Comparison of ENCODE assay signal across 25 cellular contexts in the genomic region with DNA sequence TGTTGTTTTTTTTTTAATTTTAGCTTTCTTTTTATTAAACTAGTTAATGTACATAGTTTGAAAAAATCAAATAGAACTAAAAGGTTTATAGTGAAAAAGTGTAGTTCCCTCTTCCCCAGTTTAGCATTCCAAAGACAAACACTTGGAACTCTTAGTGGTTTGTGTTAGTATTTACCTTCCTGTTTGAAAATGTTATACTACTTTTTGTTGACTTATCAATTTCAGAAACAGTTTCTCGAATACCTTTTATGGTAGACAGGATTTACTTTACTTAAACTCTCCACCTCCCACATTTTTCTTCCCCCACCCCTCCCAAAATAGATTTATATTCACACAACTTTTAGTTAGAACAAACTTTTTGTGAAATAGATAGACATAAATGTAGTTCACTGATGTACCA. TPM values are rescaled to one million over a fixed set of nuclear protein-coding genes. Genes with fewer than 3 reads are reported as not detected.
DNase-seq lines count a peak whose midpoint lies in the region; ATAC-seq, FAIRE-seq and TF ChIP-seq lines count a peak whose summit lies in the region.
"Had no signal": no experiment of that assay in that cellular context is flagged by ENCODE, and none has a peak within 500 bp of the region (broad histone marks: within the 10 kb centered on the region; RNA-seq: fewer than 3 reads in every experiment).

No MANE protein-coding gene starts in this region.

- H3K9me3 ChIP-seq in K562 (replicated peaks; ENCODE audit: control insufficient read depth, insufficient read depth, low read depth, low read length): no peaks in the 10 kb centered on the region
- H3K9me3 ChIP-seq: SJCRH30 had no signal

- intact Hi-C loops in K562 (cut with micrococcal nuclease): no loop called here

- no peak for DNase-seq in activated CD8-positive, alpha-beta memory T cell treated with anti-CD3 and anti-CD28 coated beads, Interleukin-2, amount 10 ng/mL, durations not matched to agents 7 days and 5 days
- DNase-seq in activated CD8-positive, alpha-beta memory T cell treated with anti-CD3 and anti-CD28 coated beads, Interleukin-2, amount 50 U/mL, for 4 hours: no peak
- DNase-seq in K562 (ENCODE audit: extremely low read depth in 1 of 4, low spot score in 3 of 4): no peak
- no peak for DNase-seq in type B pancreatic cell (ENCODE audit: extremely low spot score, unreplicated experiment)
- no peak for DNase-seq in NAMALWA (ENCODE audit: low spot score)
- no peak for DNase-seq in NCI-H2107 treated with DMSO at 0.1 percent for 48 hours (lab: John Stamatoyannopoulos, UW; ENCODE audit: unreplicated experiment)
- DNase-seq in activated gamma-delta T cell treated with Interleukin-2 at 50 U/mL for 16 hours: no peak
- DNase-seq: DMS53, Kasumi-1, NCI-H1105, NCI-H1436 treated with DMSO at 0.1 percent for 48 hours, NCI-H1930, NCI-H2107, NCI-H446 treated with DMSO at 0.1 percent for 48 hours, NCI-H526 treated with DMSO at 0.1 percent for 48 hours, PC-9, SJCRH30 had no signal

- H3K9me1 ChIP-seq in K562 (ENCODE audit: control insufficient read depth, insufficient read depth, low read length): no peaks in the 10 kb centered on the region

- no peaks in the 10 kb centered on the region for H3K27me3 ChIP-seq in K562 (ENCODE audit: control insufficient read depth in 2 of 2, insufficient read depth in 2 of 2, low read length in 2 of 2)
- H3K27me3 ChIP-seq: SJCRH30 had no signal

- H3K4me2 ChIP-seq in K562 (ENCODE audit: insufficient read depth, low read length): no peak overlapping the region
- H3K4me2 ChIP-seq: PC-9 had no signal

- CTCF ChIA-PET in activated CD8-positive, alpha-beta memory T cell treated with anti-CD3 and anti-CD28 coated beads, Interleukin-2, amount 10 ng/mL, durations not matched to agents 7 days and 5 days (lab: Charles Lee): interaction anchor here (1.5 kb wide), 1 partner anchor 16 kb away, joined by 5 read pairs; no protein-coding TSS in a partner anchor
- CTCF ChIA-PET in K562 (lab: Yijun Ruan, JAX; ENCODE audit: low intra/inter-chr PET ratio): no interaction called here

- ATAC-seq in activated CD8-positive, alpha-beta memory T cell treated with anti-CD3 and anti-CD28 coated beads, Interleukin-2, amount 10 ng/mL, durations not matched to agents 7 days and 5 days: no peak
- ATAC-seq in GM21381 (IDR thresholded peaks at IDR 0.05; ENCODE audit: unreplicated experiment): peak; percentile 17
- no peak for ATAC-seq in K562
- ATAC-seq: HCT116, Right ventricle myocardium inferior had no signal

- no peak for TF ChIP-seq POLR2A in K562 (conservative IDR thresholded peaks at IDR 0.05)

- TF ChIP-seq EP300 in K562 (IDR thresholded peaks at IDR 0.05; ENCODE audit: low read length): no peak

- in situ Hi-C loops in K562 (cut with MboI): no loop called here

- no peak overlapping the region for H3K27ac ChIP-seq in K562 (ENCODE audit: extremely low read depth, low read depth, low read length)
- H3K27ac ChIP-seq: 22Rv1, HL-60, SJCRH30 had no signal

- 76% methylated on average over 1 of the region's 1 CpG for WGBS in K562 (ENCODE audit: insufficient coverage, low coverage, missing lambda C conversion rate)

- peaks cover 20% of the 10 kb centered on the region for H3K4me1 Mint-ChIP-seq in activated CD8-positive, alpha-beta memory T cell treated with anti-CD3 and anti-CD28 coated beads, Interleukin-2, amount 10 ng/mL, durations not matched to agents 7 days and 5 days
- no peaks in the 10 kb centered on the region for H3K4me1 Mint-ChIP-seq in type B pancreatic cell (ENCODE audit: unreplicated experiment)

- TF ChIP-seq CTCF in K562 (IDR thresholded peaks at IDR 0.05 in 2 of 3, conservative IDR thresholded peaks at IDR 0.05 in 1 of 3; ENCODE audit: insufficient read depth in 2 of 3, low read depth in 1 of 3, low read length in 3 of 3) (no peak), type B pancreatic cell (conservative IDR thresholded peaks at IDR 0.05) (no peak)

- no peaks in the 10 kb centered on the region for H3K79me2 ChIP-seq in K562 (ENCODE audit: control insufficient read depth, insufficient read depth, low read length)

- H3K27me3 Mint-ChIP-seq in activated CD8-positive, alpha-beta memory T cell treated with anti-CD3 and anti-CD28 coated beads, Interleukin-2, amount 10 ng/mL, durations not matched to agents 7 days and 5 days: no peaks in the 10 kb centered on the region
- H3K27me3 Mint-ChIP-seq in type B pancreatic cell: no peaks in the 10 kb centered on the region

- H3K36me3 Mint-ChIP-seq in activated CD8-positive, alpha-beta memory T cell treated with anti-CD3 and anti-CD28 coated beads, Interleukin-2, amount 10 ng/mL, durations not matched to agents 7 days and 5 days: peaks cover 42% of the 10 kb centered on the region
- peaks cover 9% of the 10 kb centered on the region for H3K36me3 Mint-ChIP-seq in type B pancreatic cell

- no peak overlapping the region for H3K4me3 ChIP-seq in K562
- H3K4me3 ChIP-seq: PC-9, SJCRH30 had no signal

- H3K36me3 ChIP-seq in K562 (ENCODE audit: control insufficient read depth, insufficient read depth, low read length): peaks cover 30% of the 10 kb centered on the region

- POLR2A ChIA-PET in K562 (lab: Yijun Ruan, JAX): interaction anchor here (0.8 to 1.3 kb wide), 2 partner anchors 14 to 15 kb away, joined by 3 read pairs; no protein-coding TSS in a partner anchor

- H3K9me3 Mint-ChIP-seq in activated CD8-positive, alpha-beta memory T cell treated with anti-CD3 and anti-CD28 coated beads, Interleukin-2, amount 10 ng/mL, durations not matched to agents 7 days and 5 days (ENCODE audit: low read depth): no peaks in the 10 kb centered on the region
- H3K9me3 Mint-ChIP-seq in type B pancreatic cell: no peaks in the 10 kb centered on the region

- no peak for FAIRE-seq in K562 (lab: Jason Lieb, UNC)

- TF ChIP-seq RAD21 in K562 (CRISPR knock-in tag; conservative IDR thresholded peaks at IDR 0.05 in 1 of 2, IDR thresholded peaks at IDR 0.05 in 1 of 2): no peak

- no peak overlapping the region for H3K4me3 Mint-ChIP-seq in activated CD8-positive, alpha-beta memory T cell treated with anti-CD3 and anti-CD28 coated beads, Interleukin-2, amount 10 ng/mL, durations not matched to agents 7 days and 5 days
- no peak overlapping the region for H3K4me3 Mint-ChIP-seq in type B pancreatic cell

- H3K9ac ChIP-seq in K562 (ENCODE audit: insufficient read depth in 1 of 2, low read depth in 2 of 2, low read length in 2 of 2): no peak overlapping the region

- peak overlapping the region; percentile 28 for H3K27ac Mint-ChIP-seq in activated CD8-positive, alpha-beta memory T cell treated with anti-CD3 and anti-CD28 coated beads, Interleukin-2, amount 10 ng/mL, durations not matched to agents 7 days and 5 days
- H3K27ac Mint-ChIP-seq in type B pancreatic cell: peak overlapping the region; percentile 55

- no peaks in the 10 kb centered on the region for H4K20me1 ChIP-seq in K562 (replicated peaks; ENCODE audit: control insufficient read depth, insufficient read depth, low read length)

- BruUV-seq in K562 (replicated peaks; lab: Mats Ljungman, UMichigan): no TSS peak

- H2AFZ ChIP-seq in K562 (ENCODE audit: low read depth, low read length): no peak overlapping the region
- H2AFZ ChIP-seq: PC-9 had no signal

- no peaks in the 10 kb centered on the region for H3K4me1 ChIP-seq in K562 (replicated peaks in 1 of 2; ENCODE audit: control insufficient read depth in 2 of 2, insufficient read depth in 2 of 2, low read length in 2 of 2)
- H3K4me1 ChIP-seq: SJCRH30 had no signal

RNA-seq across cellular contexts. Expression of a gene that starts 26.7 kb away (rescaled TPM):
- total RNA-seq in activated CD8-positive, alpha-beta memory T cell treated with anti-CD3 and anti-CD28 coated beads, Interleukin-2, amount 10 ng/mL, durations not matched to agents 7 days and 5 days: 10 to 100 TPM; 26.4 to 30.5 TPM
- total RNA-seq in K562 (2011; cell fraction: chromatin; rRNA removed; ENCODE audit: low replicate concordance): 7.1 and 8.8 TPM in 2 replicates
- 2.8 and 2.9 TPM in 2 replicates for total RNA-seq in K562 (2011; cell fraction: nucleolus; rRNA removed)
- 6.7 and 16.4 TPM in 2 replicates for total RNA-seq in K562 (2011; cell fraction: nucleoplasm; rRNA removed)
- total RNA-seq in K562 (2014; rRNA removed) (6.4 and 6.9 TPM in 2 replicates), K562 (2014; rRNA removed; fragmentation: Illumina TruSeq; extraction: Trizol) (11.7 and 18.5 TPM in 2 replicates), K562 (2015; rRNA removed; fragmentation: Illumina TruSeq; extraction: Trizol) (8.4 and 10.5 TPM in 2 replicates), K562 (2021) (19.6 and 23.4 TPM in 2 replicates), type B pancreatic cell (ENCODE audit: low replicate concordance) (16.2 and 20.7 TPM in 2 replicates)
- polyA plus RNA-seq in K562 (2011; rRNA removed) (14.9 and 21.8 TPM in 2 replicates), K562 (2014; fragmentation: Illumina TruSeq; extraction: Trizol) (6.8 and 8.8 TPM in 2 replicates), K562 (2014; fragmentation: Nextera tagmentation; extraction: Ambion mirVana) (1 to 10 TPM; 2.3 to 2.6 TPM), K562 (2014; rRNA removed) (9.7 and 12.0 TPM in 2 replicates)
- polyA plus RNA-seq in K562 (2011; cell fraction: cytosol; rRNA removed): 1.6 and 2.8 TPM in 2 replicates
- 3.7 and 7.0 TPM in 2 replicates for polyA plus RNA-seq in K562 (2011; cell fraction: nucleus; rRNA removed)
- 6.8 and 7.4 TPM in 2 replicates for polyA plus RNA-seq in K562 (2012)
- 15.1 and 15.8 TPM in 2 replicates for polyA minus RNA-seq in K562 (2011; rRNA and poly(A)+ RNA removed)
- 5.8 and 11.0 TPM in 2 replicates for polyA minus RNA-seq in K562 (2011; cell fraction: cytosol; rRNA and poly(A)+ RNA removed)
- polyA minus RNA-seq in K562 (2011; cell fraction: nucleus; rRNA and poly(A)+ RNA removed): 5.9 and 7.7 TPM in 2 replicates

RNA-seq across cellular contexts. Expression of a gene that starts 28.5 kb away (rescaled TPM):
- 1 to 10 TPM; 4.1 to 4.6 TPM for total RNA-seq in activated CD8-positive, alpha-beta memory T cell treated with anti-CD3 and anti-CD28 coated beads, Interleukin-2, amount 10 ng/mL, durations not matched to agents 7 days and 5 days
- 6.4 and 7.4 TPM in 2 replicates for total RNA-seq in K562 (2011; cell fraction: chromatin; rRNA removed; ENCODE audit: low replicate concordance)
- 5.1 and 7.3 TPM in 2 replicates for total RNA-seq in K562 (2011; cell fraction: nucleolus; rRNA removed)
- total RNA-seq in K562 (2011; cell fraction: nucleoplasm; rRNA removed): 8.4 and 9.8 TPM in 2 replicates
- total RNA-seq in K562 (2014; rRNA removed) (9.5 and 15.9 TPM in 2 replicates), K562 (2014; rRNA removed; fragmentation: Illumina TruSeq; extraction: Trizol) (12.6 and 13.5 TPM in 2 replicates), K562 (2015; rRNA removed; fragmentation: Illumina TruSeq; extraction: Trizol) (12.0 and 14.7 TPM in 2 replicates), K562 (2021) (6.1 and 7.0 TPM in 2 replicates), type B pancreatic cell (ENCODE audit: low replicate concordance) (7.2 and 34.1 TPM in 2 replicates)
- polyA plus RNA-seq in K562 (2011; rRNA removed) (16.8 and 19.2 TPM in 2 replicates), K562 (2014; fragmentation: Illumina TruSeq; extraction: Trizol) (17.4 and 19.9 TPM in 2 replicates), K562 (2014; fragmentation: Nextera tagmentation; extraction: Ambion mirVana) (10 to 100 TPM; 19.3 to 23.2 TPM), K562 (2014; rRNA removed) (19.0 and 22.7 TPM in 2 replicates)
- 4.2 and 7.4 TPM in 2 replicates for polyA plus RNA-seq in K562 (2011; cell fraction: cytosol; rRNA removed)
- polyA plus RNA-seq in K562 (2011; cell fraction: nucleus; rRNA removed): 5.3 and 9.0 TPM in 2 replicates
- 7.0 and 9.1 TPM in 2 replicates for polyA plus RNA-seq in K562 (2012)
- 12.5 and 13.7 TPM in 2 replicates for polyA minus RNA-seq in K562 (2011; rRNA and poly(A)+ RNA removed)
- 4.0 and 4.6 TPM in 2 replicates for polyA minus RNA-seq in K562 (2011; cell fraction: cytosol; rRNA and poly(A)+ RNA removed)
- 5.4 and 7.9 TPM in 2 replicates for polyA minus RNA-seq in K562 (2011; cell fraction: nucleus; rRNA and poly(A)+ RNA removed)

RNA-seq across cellular contexts. Expression of a gene that starts 55.8 kb away (rescaled TPM):
- 1 to 10 TPM; 1.8 to 1.9 TPM for total RNA-seq in activated CD8-positive, alpha-beta memory T cell treated with anti-CD3 and anti-CD28 coated beads, Interleukin-2, amount 10 ng/mL, durations not matched to agents 7 days and 5 days
- total RNA-seq in K562 (2011; cell fraction: chromatin; rRNA removed; ENCODE audit: low replicate concordance): 1.5 and 4.6 TPM in 2 replicates
- total RNA-seq in K562 (2011; cell fraction: nucleolus; rRNA removed): 1.5 and 1.8 TPM in 2 replicates
- 2.9 and 4.0 TPM in 2 replicates for total RNA-seq in K562 (2011; cell fraction: nucleoplasm; rRNA removed)
- total RNA-seq in K562 (2014; rRNA removed) (0.41 and 0.95 TPM in 2 replicates), K562 (2014; rRNA removed; fragmentation: Illumina TruSeq; extraction: Trizol) (0.41 and 0.73 TPM in 2 replicates), K562 (2015; rRNA removed; fragmentation: Illumina TruSeq; extraction: Trizol) (0.45 and 0.58 TPM in 2 replicates), K562 (2021) (0.78 and 0.87 TPM in 2 replicates), type B pancreatic cell (ENCODE audit: low replicate concordance) (2.3 and 8.0 TPM in 2 replicates)
- polyA plus RNA-seq in K562 (2011; rRNA removed) (1.5 and 2.6 TPM in 2 replicates), K562 (2014; fragmentation: Illumina TruSeq; extraction: Trizol) (0.43 and 0.71 TPM in 2 replicates), K562 (2014; fragmentation: Nextera tagmentation; extraction: Ambion mirVana) (under 1 TPM; 0.11 to 0.24 TPM), K562 (2014; rRNA removed) (1.2 and 2.1 TPM in 2 replicates)
- 0.15 and 0.75 TPM in 2 replicates for polyA plus RNA-seq in K562 (2011; cell fraction: cytosol; rRNA removed)
- 2.2 and 4.2 TPM in 2 replicates for polyA plus RNA-seq in K562 (2011; cell fraction: nucleus; rRNA removed)
- polyA plus RNA-seq in K562 (2012): 0.70 and 0.96 TPM in 2 replicates
- polyA minus RNA-seq in K562 (2011; rRNA and poly(A)+ RNA removed): 1.0 and 1.3 TPM in 2 replicates
- 0.91 TPM in 1 of 2 replicates, not detected in the other for polyA minus RNA-seq in K562 (2011; cell fraction: cytosol; rRNA and poly(A)+ RNA removed)
- 1.1 and 2.4 TPM in 2 replicates for polyA minus RNA-seq in K562 (2011; cell fraction: nucleus; rRNA and poly(A)+ RNA removed)
- total RNA-seq: Daoy, M059J, RPMI7951 had no signal

RNA-seq across cellular contexts. Expression of a gene that starts 56.0 kb away (rescaled TPM):
- 10 to 100 TPM; 33.5 to 37.5 TPM for total RNA-seq in activated CD8-positive, alpha-beta memory T cell treated with anti-CD3 and anti-CD28 coated beads, Interleukin-2, amount 10 ng/mL, durations not matched to agents 7 days and 5 days
- 68.4 and 99.5 TPM in 2 replicates for total RNA-seq in K562 (2011; cell fraction: chromatin; rRNA removed; ENCODE audit: low replicate concordance)
- total RNA-seq in K562 (2011; cell fraction: nucleolus; rRNA removed): 60.4 and 62.4 TPM in 2 replicates
- total RNA-seq in K562 (2011; cell fraction: nucleoplasm; rRNA removed): 79.3 and 112 TPM in 2 replicates
- total RNA-seq in K562 (2014; rRNA removed) (78.1 and 103 TPM in 2 replicates), K562 (2014; rRNA removed; fragmentation: Illumina TruSeq; extraction: Trizol) (57.2 and 63.0 TPM in 2 replicates), K562 (2015; rRNA removed; fragmentation: Illumina TruSeq; extraction: Trizol) (54.8 and 62.9 TPM in 2 replicates), K562 (2021) (50.4 and 53.9 TPM in 2 replicates), type B pancreatic cell (ENCODE audit: low replicate concordance) (52.2 and 69.5 TPM in 2 replicates)
- polyA plus RNA-seq in K562 (2011; rRNA removed) (63.9 and 70.6 TPM in 2 replicates), K562 (2014; fragmentation: Illumina TruSeq; extraction: Trizol) (43.0 and 52.3 TPM in 2 replicates), K562 (2014; fragmentation: Nextera tagmentation; extraction: Ambion mirVana) (10 to 100 TPM; 14.1 to 20.4 TPM), K562 (2014; rRNA removed) (46.0 and 46.1 TPM in 2 replicates)
- 34.5 and 34.8 TPM in 2 replicates for polyA plus RNA-seq in K562 (2011; cell fraction: cytosol; rRNA removed)
- polyA plus RNA-seq in K562 (2011; cell fraction: nucleus; rRNA removed): 57.3 and 58.6 TPM in 2 replicates
- 42.2 and 48.1 TPM in 2 replicates for polyA plus RNA-seq in K562 (2012)
- polyA minus RNA-seq in K562 (2011; rRNA and poly(A)+ RNA removed): 61.3 and 77.9 TPM in 2 replicates
- polyA minus RNA-seq in K562 (2011; cell fraction: cytosol; rRNA and poly(A)+ RNA removed): 32.4 and 41.6 TPM in 2 replicates
- polyA minus RNA-seq in K562 (2011; cell fraction: nucleus; rRNA and poly(A)+ RNA removed): 74.0 and 107 TPM in 2 replicates
